1 cellular context compared by ENCODE assay signal in genomic region chr5:177447066-177447610, GRCh38.
TF ChIP-seq lines count a peak whose summit lies in the region.

No MANE protein-coding gene starts in this region.

TF ChIP-seq in GM23338, 12 proteins besides CTCF, POLR2A, EP300 and RAD21:
- no peak for TF ChIP-seq ZNF462 (CRISPR knock-in tag; IDR thresholded peaks at IDR 0.05)
- no peak for TF ChIP-seq REST (IDR thresholded peaks at IDR 0.05; ENCODE audit: unreplicated experiment)
- TF ChIP-seq CREB1 (CRISPR knock-in tag; IDR thresholded peaks at IDR 0.05; ENCODE audit: low read depth), result no peak
- no peak for TF ChIP-seq ZNF114 (CRISPR knock-in tag; IDR thresholded peaks at IDR 0.05)
- TF ChIP-seq EZH2phosphoT487 (IDR thresholded peaks at IDR 0.05; ENCODE audit: unreplicated experiment), result no peak
- TF ChIP-seq ZNF331 (CRISPR knock-in tag; IDR thresholded peaks at IDR 0.05; ENCODE audit: low read depth), result no peak
- no peak for TF ChIP-seq POLR2AphosphoS5 (IDR thresholded peaks at IDR 0.05; ENCODE audit: low read depth)
- TF ChIP-seq NANOG (IDR thresholded peaks at IDR 0.05; ENCODE audit: borderline replicate concordance), result no peak
- no peak for TF ChIP-seq STAT1 (IDR thresholded peaks at IDR 0.05; ENCODE audit: unreplicated experiment)
- no peak for TF ChIP-seq JUNB (IDR thresholded peaks at IDR 0.05; ENCODE audit: unreplicated experiment)
- no peak for TF ChIP-seq ETS1 (IDR thresholded peaks at IDR 0.05)
